In genomic region chr2:215982465-215982875, GRCh38 we compare ENCODE assay signal across 1 cellular context.
TF ChIP-seq lines count a peak whose summit lies in the region.

No MANE protein-coding gene starts in this region.

TF ChIP-seq in HepG2, 621 proteins besides CTCF, POLR2A, EP300 and RAD21 (continued from another document and continues in another):
- TF ChIP-seq HIC2 (CRISPR knock-in tag; IDR thresholded peaks at IDR 0.05; ENCODE audit: low read depth): no peak
- TF ChIP-seq SIN3A (IDR thresholded peaks at IDR 0.05; ENCODE audit: borderline replicate concordance, low read depth, low read length): no peak
- TF ChIP-seq FOXP4 (CRISPR knock-in tag; IDR thresholded peaks at IDR 0.05): peak; percentile 55
- no peak for TF ChIP-seq ATRX (CRISPR knock-in tag; IDR thresholded peaks at IDR 0.05; ENCODE audit: borderline replicate concordance)
- peak; percentile 77 for TF ChIP-seq LCORL (IDR thresholded peaks at IDR 0.05)
- peak; percentile 75 for TF ChIP-seq LCORL (CRISPR knock-in tag; IDR thresholded peaks at IDR 0.05)
- TF ChIP-seq, protein P1, sequence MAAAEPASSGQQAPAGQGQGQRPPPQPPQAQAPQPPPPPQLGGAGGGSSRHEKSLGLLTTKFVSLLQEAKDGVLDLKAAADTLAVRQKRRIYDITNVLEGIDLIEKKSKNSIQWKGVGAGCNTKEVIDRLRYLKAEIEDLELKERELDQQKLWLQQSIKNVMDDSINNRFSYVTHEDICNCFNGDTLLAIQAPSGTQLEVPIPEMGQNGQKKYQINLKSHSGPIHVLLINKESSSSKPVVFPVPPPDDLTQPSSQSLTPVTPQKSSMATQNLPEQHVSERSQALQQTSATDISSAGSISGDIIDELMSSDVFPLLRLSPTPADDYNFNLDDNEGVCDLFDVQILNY (CRISPR knock-in tag; conservative IDR thresholded peaks at IDR 0.05): no peak
- TF ChIP-seq HDAC2 (CRISPR knock-in tag; IDR thresholded peaks at IDR 0.05): peak; percentile 56; the same call in 1 of the 2 replicates
- 0 out of 2 replicates have a peak, but pooled peaks have one; percentile 14 for TF ChIP-seq HNF4A (CRISPR knock-in tag; IDR thresholded peaks at IDR 0.05)
- TF ChIP-seq ZBTB46 (CRISPR knock-in tag; IDR thresholded peaks at IDR 0.05; ENCODE audit: borderline replicate concordance): no peak
- no peak for TF ChIP-seq SALL2 (CRISPR knock-in tag; IDR thresholded peaks at IDR 0.05)
- TF ChIP-seq, protein P2, sequence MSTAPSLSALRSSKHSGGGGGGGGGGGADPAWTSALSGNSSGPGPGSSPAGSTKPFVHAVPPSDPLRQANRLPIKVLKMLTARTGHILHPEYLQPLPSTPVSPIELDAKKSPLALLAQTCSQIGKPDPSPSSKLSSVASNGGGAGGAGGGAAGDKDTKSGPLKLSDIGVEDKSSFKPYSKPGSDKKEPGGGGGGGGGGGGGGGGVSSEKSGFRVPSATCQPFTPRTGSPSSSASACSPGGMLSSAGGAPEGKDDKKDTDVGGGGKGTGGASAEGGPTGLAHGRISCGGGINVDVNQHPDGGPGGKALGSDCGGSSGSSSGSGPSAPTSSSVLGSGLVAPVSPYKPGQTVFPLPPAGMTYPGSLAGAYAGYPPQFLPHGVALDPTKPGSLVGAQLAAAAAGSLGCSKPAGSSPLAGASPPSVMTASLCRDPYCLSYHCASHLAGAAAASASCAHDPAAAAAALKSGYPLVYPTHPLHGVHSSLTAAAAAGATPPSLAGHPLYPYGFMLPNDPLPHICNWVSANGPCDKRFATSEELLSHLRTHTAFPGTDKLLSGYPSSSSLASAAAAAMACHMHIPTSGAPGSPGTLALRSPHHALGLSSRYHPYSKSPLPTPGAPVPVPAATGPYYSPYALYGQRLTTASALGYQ (CRISPR knock-in tag; IDR thresholded peaks at IDR 0.05): no peak; the same call in 1 of the 2 replicates
- TF ChIP-seq NFIC (IDR thresholded peaks at IDR 0.05; ENCODE audit: low read length): peak; percentile 71
- no peak for TF ChIP-seq ZNF674 (CRISPR knock-in tag; IDR thresholded peaks at IDR 0.05; ENCODE audit: low read depth)
- peak; percentile 65; the same call in 1 of the 2 replicates for TF ChIP-seq CREM (IDR thresholded peaks at IDR 0.05)
- no peak for TF ChIP-seq CREM (CRISPR knock-in tag; IDR thresholded peaks at IDR 0.05)
- no peak for TF ChIP-seq ATF7-NPFF (CRISPR knock-in tag; IDR thresholded peaks at IDR 0.05; ENCODE audit: low read depth)
- TF ChIP-seq, protein P3, sequence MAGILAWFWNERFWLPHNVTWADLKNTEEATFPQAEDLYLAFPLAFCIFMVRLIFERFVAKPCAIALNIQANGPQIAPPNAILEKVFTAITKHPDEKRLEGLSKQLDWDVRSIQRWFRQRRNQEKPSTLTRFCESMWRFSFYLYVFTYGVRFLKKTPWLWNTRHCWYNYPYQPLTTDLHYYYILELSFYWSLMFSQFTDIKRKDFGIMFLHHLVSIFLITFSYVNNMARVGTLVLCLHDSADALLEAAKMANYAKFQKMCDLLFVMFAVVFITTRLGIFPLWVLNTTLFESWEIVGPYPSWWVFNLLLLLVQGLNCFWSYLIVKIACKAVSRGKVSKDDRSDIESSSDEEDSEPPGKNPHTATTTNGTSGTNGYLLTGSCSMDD (CRISPR knock-in tag; IDR thresholded peaks at IDR 0.05): no peak
- peak; percentile 53; the same call in 1 of the 2 replicates for TF ChIP-seq KMT2B (CRISPR knock-in tag; IDR thresholded peaks at IDR 0.05)
- TF ChIP-seq MXI1 (IDR thresholded peaks at IDR 0.05; ENCODE audit: borderline replicate concordance, low read depth, low read length): no peak; the same call in 2 of the 3 replicates
- no peak for TF ChIP-seq ZBTB43 (CRISPR knock-in tag; conservative IDR thresholded peaks at IDR 0.05)
- TF ChIP-seq ZNF260 (CRISPR knock-in tag; IDR thresholded peaks at IDR 0.05; ENCODE audit: borderline replicate concordance, low read depth): no peak
- TF ChIP-seq ZNF121 (CRISPR knock-in tag; IDR thresholded peaks at IDR 0.05): no peak
- peak; percentile 33; the same call in 1 of the 2 replicates for TF ChIP-seq ARID4A (CRISPR knock-in tag; IDR thresholded peaks at IDR 0.05; ENCODE audit: borderline replicate concordance)
- TF ChIP-seq PBX2 (CRISPR knock-in tag; IDR thresholded peaks at IDR 0.05): no peak
- peak in 1 of 2 experiments; percentile 48; a peak in 1 of 4 replicates for TF ChIP-seq REST (IDR thresholded peaks at IDR 0.05; ENCODE audit: borderline replicate concordance in 1 of 2, low read depth in 1 of 2, low read length in 2 of 2)
- peak; percentile 91 for TF ChIP-seq FOXA3 (CRISPR knock-in tag; IDR thresholded peaks at IDR 0.05)
- no peak for TF ChIP-seq U2AF2 (IDR thresholded peaks at IDR 0.05; ENCODE audit: low read depth, low read length)
- peak; percentile 91 for TF ChIP-seq ZNF205 (CRISPR knock-in tag; IDR thresholded peaks at IDR 0.05)
- TF ChIP-seq MEF2D (CRISPR knock-in tag; IDR thresholded peaks at IDR 0.05): no peak
- TF ChIP-seq, protein P4, sequence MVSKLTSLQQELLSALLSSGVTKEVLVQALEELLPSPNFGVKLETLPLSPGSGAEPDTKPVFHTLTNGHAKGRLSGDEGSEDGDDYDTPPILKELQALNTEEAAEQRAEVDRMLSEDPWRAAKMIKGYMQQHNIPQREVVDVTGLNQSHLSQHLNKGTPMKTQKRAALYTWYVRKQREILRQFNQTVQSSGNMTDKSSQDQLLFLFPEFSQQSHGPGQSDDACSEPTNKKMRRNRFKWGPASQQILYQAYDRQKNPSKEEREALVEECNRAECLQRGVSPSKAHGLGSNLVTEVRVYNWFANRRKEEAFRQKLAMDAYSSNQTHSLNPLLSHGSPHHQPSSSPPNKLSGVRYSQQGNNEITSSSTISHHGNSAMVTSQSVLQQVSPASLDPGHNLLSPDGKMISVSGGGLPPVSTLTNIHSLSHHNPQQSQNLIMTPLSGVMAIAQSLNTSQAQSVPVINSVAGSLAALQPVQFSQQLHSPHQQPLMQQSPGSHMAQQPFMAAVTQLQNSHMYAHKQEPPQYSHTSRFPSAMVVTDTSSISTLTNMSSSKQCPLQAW (CRISPR knock-in tag; IDR thresholded peaks at IDR 0.05): 0 out of 2 replicates have a peak, but pooled peaks have one; percentile 37
- no peak for TF ChIP-seq ZNF317 (CRISPR knock-in tag; IDR thresholded peaks at IDR 0.05)
- no peak for TF ChIP-seq RAD51 (IDR thresholded peaks at IDR 0.05; ENCODE audit: borderline replicate concordance)
- TF ChIP-seq POGZ (CRISPR knock-in tag; IDR thresholded peaks at IDR 0.05): peak; percentile 93
